In the genomic region with DNA sequence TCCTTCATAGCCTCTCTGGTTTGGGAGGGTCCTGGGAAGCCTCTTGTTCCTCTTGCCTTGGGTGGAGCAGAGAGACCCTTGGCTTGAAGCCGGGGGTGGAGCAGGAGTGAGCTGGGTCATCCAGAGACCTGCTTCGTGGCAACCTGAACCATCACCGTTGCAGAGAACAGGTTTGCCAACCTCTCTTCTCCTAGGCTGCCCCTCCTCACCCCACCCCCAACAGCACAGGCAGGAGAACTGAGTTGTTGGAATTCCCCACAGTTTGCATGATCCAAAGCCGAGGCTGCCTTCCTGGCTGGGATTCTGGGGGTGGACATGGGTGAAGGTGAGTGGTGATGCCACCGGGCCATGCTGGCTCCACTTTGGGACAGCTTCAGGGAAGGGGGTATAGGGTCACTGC, we compare ENCODE assay signal across 25 cellular contexts. TPM values are rescaled to one million over a fixed set of nuclear protein-coding genes. Genes with fewer than 3 reads are reported as not detected.
DNase-seq lines count a peak whose midpoint lies in the region; ATAC-seq and TF ChIP-seq lines count a peak whose summit lies in the region.
"Had no signal": no experiment of that assay in that cellular context is flagged by ENCODE, and none has a peak within 500 bp of the region (broad histone marks: within the 10 kb centered on the region; RNA-seq: fewer than 3 reads in every experiment).

No MANE protein-coding gene starts in this region.

- DNase-seq in Calu3 (peak; percentile 49), NCI-H510A treated with DMSO at 0.1 percent for 48 hours (lab: John Stamatoyannopoulos, UW) (peak; percentile 46), epithelial cell of esophagus (ENCODE audit: low read depth) (peak; percentile 74), mesothelial cell of epicardium (ENCODE audit: low spot score in 2 of 2, unreplicated experiment in 2 of 2) (no peak)
- no peak for DNase-seq in stimulated activated CD4-positive, alpha-beta T cell treated with anti-CD3 and anti-CD28 coated beads, Interleukin-2, amount 100 ng/mL, for 24 hours
- no peak for DNase-seq in activated T-helper 2 cell treated with anti-CD3 and anti-CD28 coated beads, Interferon-gamma antibody, Interleukin-2, Interleukin-4, amounts not matched to agents 10 μg/mL and 5 μg/mL and 100 μg/mL, durations not matched to agents 14 hours and 24 hours and 36 hours (ENCODE audit: low spot score)
- DNase-seq: activated CD8-positive, alpha-beta memory T cell treated with anti-CD3 and anti-CD28 coated beads, Interleukin-2, amount 50 U/mL, for 48 hours; activated CD8-positive, alpha-beta T cell treated with anti-CD3 and anti-CD28 coated beads for 36 hours; activated naive CD4-positive, alpha-beta T cell treated with anti-CD3 and anti-CD28 coated beads, Interleukin-2, amount 10 ng/mL, durations not matched to agents 7 days and 5 days; amniotic stem cell; brain microvascular endothelial cell; glutamatergic neuron; Karpas-422; naive thymus-derived CD8-positive, alpha-beta T cell; NCI-H2029 treated with DMSO at 0.1 percent for 48 hours; NCI-H226; NCI-H748 treated with DMSO at 0.1 percent for 48 hours; small intestine; stimulated activated naive CD4-positive, alpha-beta T cell treated with Interleukin-2 at 50 U/mL for 16 hours; SW 1271; uterus had no signal

- H3K9me3 Mint-ChIP-seq in Calu3 (ENCODE audit: low read depth, unreplicated experiment) = no peaks in the 10 kb centered on the region
- H3K9me3 Mint-ChIP-seq in mesothelial cell of epicardium = no peaks in the 10 kb centered on the region
- no peaks in the 10 kb centered on the region for H3K9me3 Mint-ChIP-seq in activated T-helper 2 cell treated with anti-CD3 and anti-CD28 coated beads, Interferon-gamma antibody, Interleukin-2, Interleukin-4, amounts not matched to agents 10 μg/mL and 5 μg/mL and 100 μg/mL, durations not matched to agents 14 hours and 24 hours and 36 hours
- H3K9me3 Mint-ChIP-seq: activated CD8-positive, alpha-beta T cell treated with anti-CD3 and anti-CD28 coated beads for 36 hours; activated naive CD4-positive, alpha-beta T cell treated with anti-CD3 and anti-CD28 coated beads, Interleukin-2, amount 10 ng/mL, durations not matched to agents 7 days and 5 days; activated T-helper 1 cell treated with anti-CD3 and anti-CD28 coated beads, Interleukin-12 subunit alpha, Interleukin-12 subunit beta, Interleukin-2, Interleukin-4 antibody, amounts not matched to agents 30 ng/mL and 10 ng/mL and 1 ng/mL, durations not matched to agents 14 hours and 24 hours and 36 hours; naive thymus-derived CD8-positive, alpha-beta T cell had no signal

- H3K36me3 Mint-ChIP-seq in Calu3 (ENCODE audit: insufficient read depth, unreplicated experiment) (peaks cover 24% of the 10 kb centered on the region), mesothelial cell of epicardium (peaks cover 7% of the 10 kb centered on the region)
- H3K36me3 Mint-ChIP-seq in activated T-helper 2 cell treated with anti-CD3 and anti-CD28 coated beads, Interferon-gamma antibody, Interleukin-2, Interleukin-4, amounts not matched to agents 10 μg/mL and 5 μg/mL and 100 μg/mL, durations not matched to agents 14 hours and 24 hours and 36 hours (ENCODE audit: low read depth) = no peaks in the 10 kb centered on the region
- H3K36me3 Mint-ChIP-seq: activated naive CD4-positive, alpha-beta T cell treated with anti-CD3 and anti-CD28 coated beads, Interleukin-2, amount 10 ng/mL, durations not matched to agents 7 days and 5 days; naive thymus-derived CD8-positive, alpha-beta T cell had no signal

- ATAC-seq in GM19023 (IDR thresholded peaks at IDR 0.05; ENCODE audit: unreplicated experiment) (no peak), GM18870 (IDR thresholded peaks at IDR 0.05; ENCODE audit: unreplicated experiment) (no peak)
- ATAC-seq: activated CD8-positive, alpha-beta T cell treated with anti-CD3 and anti-CD28 coated beads for 36 hours; naive thymus-derived CD8-positive, alpha-beta T cell had no signal

- CTCF ChIA-PET in Calu3 (lab: Charles Lee) = interaction anchor here (0.6 kb wide), 1 partner anchor 40 kb away, joined by 3 read pairs; no protein-coding TSS in a partner anchor

- intact Hi-C loops in Calu3 (cut with micrococcal nuclease; ENCODE audit: unreplicated experiment) = no loop called here
- intact Hi-C loops in activated T-helper 2 cell treated with anti-CD3 and anti-CD28 coated beads, Interferon-gamma antibody, Interleukin-2, Interleukin-4, amounts not matched to agents 10 μg/mL and 5 μg/mL and 100 μg/mL, durations not matched to agents 14 hours and 24 hours and 36 hours (cut with micrococcal nuclease) = no loop called here

- H3K4me1 Mint-ChIP-seq in Calu3 (ENCODE audit: low read depth, unreplicated experiment) (no peaks in the 10 kb centered on the region), mesothelial cell of epicardium (peaks cover 64% of the 10 kb centered on the region)
- H3K4me1 Mint-ChIP-seq in activated T-helper 2 cell treated with anti-CD3 and anti-CD28 coated beads, Interferon-gamma antibody, Interleukin-2, Interleukin-4, amounts not matched to agents 10 μg/mL and 5 μg/mL and 100 μg/mL, durations not matched to agents 14 hours and 24 hours and 36 hours (ENCODE audit: low read depth) = no peaks in the 10 kb centered on the region

- no TSS peak for BruUV-seq in Calu3 (replicated peaks; lab: Mats Ljungman, UMichigan)

- peak overlapping the region; percentile 0 for H3K4me3 ChIP-seq in epithelial cell of esophagus (ENCODE audit: low read length)
- H3K4me3 ChIP-seq: uterus had no signal

- H3K27ac Mint-ChIP-seq in Calu3 (ENCODE audit: unreplicated experiment) (no peak overlapping the region), mesothelial cell of epicardium (no peak overlapping the region)
- H3K27ac Mint-ChIP-seq in activated T-helper 2 cell treated with anti-CD3 and anti-CD28 coated beads, Interferon-gamma antibody, Interleukin-2, Interleukin-4, amounts not matched to agents 10 μg/mL and 5 μg/mL and 100 μg/mL, durations not matched to agents 14 hours and 24 hours and 36 hours = no peak overlapping the region
- H3K27ac Mint-ChIP-seq: activated CD8-positive, alpha-beta T cell treated with anti-CD3 and anti-CD28 coated beads for 36 hours; activated naive CD4-positive, alpha-beta T cell treated with anti-CD3 and anti-CD28 coated beads, Interleukin-2, amount 10 ng/mL, durations not matched to agents 7 days and 5 days; activated T-helper 1 cell treated with anti-CD3 and anti-CD28 coated beads, Interleukin-12 subunit alpha, Interleukin-12 subunit beta, Interleukin-2, Interleukin-4 antibody, amounts not matched to agents 30 ng/mL and 10 ng/mL and 1 ng/mL, durations not matched to agents 14 hours and 24 hours and 36 hours; naive thymus-derived CD8-positive, alpha-beta T cell had no signal

- H3K4me3 Mint-ChIP-seq in Calu3 (ENCODE audit: low read depth, unreplicated experiment) = no peak overlapping the region
- H3K4me3 Mint-ChIP-seq in mesothelial cell of epicardium = peak overlapping the region; percentile 77
- H3K4me3 Mint-ChIP-seq in activated T-helper 2 cell treated with anti-CD3 and anti-CD28 coated beads, Interferon-gamma antibody, Interleukin-2, Interleukin-4, amounts not matched to agents 10 μg/mL and 5 μg/mL and 100 μg/mL, durations not matched to agents 14 hours and 24 hours and 36 hours (ENCODE audit: low read depth) = no peak overlapping the region
- H3K4me3 Mint-ChIP-seq: activated CD8-positive, alpha-beta T cell treated with anti-CD3 and anti-CD28 coated beads for 36 hours; activated naive CD4-positive, alpha-beta T cell treated with anti-CD3 and anti-CD28 coated beads, Interleukin-2, amount 10 ng/mL, durations not matched to agents 7 days and 5 days had no signal

- no peak for TF ChIP-seq CTCF in Calu3 (IDR thresholded peaks at IDR 0.05; ENCODE audit: unreplicated experiment)
- TF ChIP-seq CTCF in epithelial cell of esophagus (IDR thresholded peaks at IDR 0.05; ENCODE audit: insufficient read depth, low read depth, low read length, missing control alignments) = no peak
- no peak for TF ChIP-seq CTCF in mesothelial cell of epicardium (IDR thresholded peaks at IDR 0.05; ENCODE audit: unreplicated experiment)

- H3K27me3 Mint-ChIP-seq in Calu3 (ENCODE audit: unreplicated experiment) (no peaks in the 10 kb centered on the region), mesothelial cell of epicardium (ENCODE audit: low read depth) (peaks cover 55% of the 10 kb centered on the region)
- H3K27me3 Mint-ChIP-seq in activated T-helper 2 cell treated with anti-CD3 and anti-CD28 coated beads, Interferon-gamma antibody, Interleukin-2, Interleukin-4, amounts not matched to agents 10 μg/mL and 5 μg/mL and 100 μg/mL, durations not matched to agents 14 hours and 24 hours and 36 hours (ENCODE audit: low read depth) = peaks cover 56% of the 10 kb centered on the region

RNA-seq across cellular contexts. Expression of gene WNT4, which starts 2.2 kb away (rescaled TPM):
- total RNA-seq in Calu3 (2022) (1.9 and 2.4 TPM in 2 replicates), mesothelial cell of epicardium (34.9 to 41.2 TPM (median 38.7 TPM) in 3 replicates)
- not detected in 2 replicates for total RNA-seq in activated T-helper 2 cell treated with anti-CD3 and anti-CD28 coated beads, Interferon-gamma antibody, Interleukin-2, Interleukin-4, amounts not matched to agents 10 μg/mL and 5 μg/mL and 100 μg/mL, durations not matched to agents 14 hours and 24 hours and 36 hours
- total RNA-seq: activated CD8-positive, alpha-beta T cell treated with anti-CD3 and anti-CD28 coated beads for 36 hours; activated T-helper 1 cell treated with anti-CD3 and anti-CD28 coated beads, Interleukin-12 subunit alpha, Interleukin-12 subunit beta, Interleukin-2, Interleukin-4 antibody, amounts not matched to agents 30 ng/mL and 10 ng/mL and 1 ng/mL, durations not matched to agents 14 hours and 24 hours and 36 hours; mononuclear cell; naive thymus-derived CD8-positive, alpha-beta T cell had no signal

Comparison
In these comparisons a context has a peak if more than half of its experiments do, and no peak if none do; other contexts are left out.
1. DNase-seq: peak in Calu3 (single experiment), NCI-H510A treated with DMSO at 0.1 percent for 48 hours (single experiment) and epithelial cell of esophagus (single experiment); none in mesothelial cell of epicardium (0 of 2), stimulated activated CD4-positive, alpha-beta T cell treated with anti-CD3 and anti-CD28 coated beads, Interleukin-2, amount 100 ng/mL, for 24 hours (0 of 2) and activated T-helper 2 cell treated with anti-CD3 and anti-CD28 coated beads, Interferon-gamma antibody, Interleukin-2, Interleukin-4, amounts not matched to agents 10 μg/mL and 5 μg/mL and 100 μg/mL, durations not matched to agents 14 hours and 24 hours and 36 hours (single experiment).
2. RNA of gene WNT4, which starts 2.2 kb away (total RNA-seq): 34.9 to 41.2 TPM in mesothelial cell of epicardium; 1.9 to 2.4 TPM in Calu3 and not detected in activated T-helper 2 cell treated with anti-CD3 and anti-CD28 coated beads, Interferon-gamma antibody, Interleukin-2, Interleukin-4, amounts not matched to agents 10 μg/mL and 5 μg/mL and 100 μg/mL, durations not matched to agents 14 hours and 24 hours and 36 hours; every median in the first group is over 10 times any median in the second.